ENCODE assay signal across 8 cellular contexts in the genomic region with DNA sequence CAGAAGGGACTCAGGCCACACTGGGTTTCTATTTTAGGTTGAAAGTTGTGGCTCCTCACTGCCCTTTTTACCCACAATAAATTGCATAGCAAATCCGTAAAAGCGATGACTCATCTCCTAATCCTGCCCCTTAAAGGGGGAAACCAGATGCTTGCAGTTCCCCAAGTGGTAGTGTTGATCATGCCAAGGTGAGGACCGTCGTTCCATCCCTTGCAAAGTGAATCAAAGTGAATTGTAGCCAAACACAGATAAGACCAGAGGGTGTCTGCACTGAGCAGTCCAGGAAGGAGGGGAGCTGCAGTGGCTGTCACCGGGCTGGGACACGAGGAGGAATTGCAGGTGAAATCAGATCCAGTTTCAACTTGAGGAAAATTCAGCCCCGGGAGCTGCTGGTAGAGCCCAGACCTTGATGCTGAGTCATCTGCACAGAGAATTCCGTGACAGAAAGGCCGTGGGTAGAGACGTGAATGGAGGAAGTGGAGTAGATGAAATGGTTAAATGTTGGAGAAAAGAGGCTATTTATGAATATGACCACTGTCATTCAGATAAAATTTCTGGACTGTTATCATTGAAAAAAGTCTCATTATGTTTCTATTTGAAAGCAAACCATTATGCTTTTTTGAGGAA. TPM values are rescaled to one million over a fixed set of nuclear protein-coding genes. Genes with fewer than 3 reads are reported as not detected.
DNase-seq lines count a peak whose midpoint lies in the region; ATAC-seq and TF ChIP-seq lines count a peak whose summit lies in the region.

No MANE protein-coding gene starts in this region.

- peaks cover 84% of the 10 kb centered on the region for H3K36me3 Mint-ChIP-seq in activated T-cell treated with anti-CD3 and anti-CD28 coated beads, Interleukin-2, amount 50 U/mL, for 24 hours (ENCODE audit: low read depth)
- peaks cover 28% of the 10 kb centered on the region for H3K36me3 Mint-ChIP-seq in activated T-cell treated with anti-CD3 and anti-CD28 coated beads, Interleukin-2, amount 50 U/mL, for 4 hours (ENCODE audit: insufficient read depth)

- intact Hi-C loops in ascending aorta (cut with DNase I) = no loop called here

- H3K27ac ChIP-seq in ascending aorta = peak overlapping the region in 1 of 2 donors; percentile 60

- H3K4me3 Mint-ChIP-seq in activated T-cell treated with anti-CD3 and anti-CD28 coated beads, Interleukin-2, amount 50 U/mL, for 24 hours = no peak overlapping the region
- no peak overlapping the region for H3K4me3 Mint-ChIP-seq in activated T-cell treated with anti-CD3 and anti-CD28 coated beads, Interleukin-2, amount 50 U/mL, for 4 hours

- no peak for ATAC-seq in activated T-cell treated with anti-CD3 and anti-CD28 coated beads, Interleukin-2, amount 50 U/mL, for 4 hours
- ATAC-seq in HG03571 (IDR thresholded peaks at IDR 0.05; ENCODE audit: unreplicated experiment) = no peak

- H3K4me1 ChIP-seq in ascending aorta = no peaks in the 10 kb centered on the region

- peaks cover 56 to 76% of the 10 kb centered on the region in 2 donors for H3K36me3 ChIP-seq in ascending aorta

- TF ChIP-seq CTCF in ascending aorta (IDR thresholded peaks at IDR 0.05) = no peak

- no peaks in the 10 kb centered on the region for H3K27me3 ChIP-seq in ascending aorta

- peak overlapping the region in 1 of 2 donors; percentile 39 for H3K4me3 ChIP-seq in ascending aorta

- no peak for DNase-seq in activated T-cell treated with anti-CD3 and anti-CD28 coated beads, Interleukin-2, amount 50 U/mL, for 24 hours
- no peak for DNase-seq in activated T-cell treated with anti-CD3 and anti-CD28 coated beads, Interleukin-2, amount 50 U/mL, for 4 hours
- DNase-seq in HPDE6-E6E7 (ENCODE audit: extremely low spot score) (peak; percentile 80), astrocyte of the hippocampus (ENCODE audit: low read depth, low spot score) (peak; percentile 89), renal cortical epithelial cell (ENCODE audit: low read depth) (peak; percentile 51), GF-D8 (lab: John Stamatoyannopoulos, UW) (no peak), ascending aorta (ENCODE audit: low spot score in 2 of 2) (no peak)

- H3K27ac Mint-ChIP-seq in activated T-cell treated with anti-CD3 and anti-CD28 coated beads, Interleukin-2, amount 50 U/mL, for 24 hours = peak overlapping the region; percentile 70

- peaks cover 1% of the 10 kb centered on the region for H3K4me1 Mint-ChIP-seq in activated T-cell treated with anti-CD3 and anti-CD28 coated beads, Interleukin-2, amount 50 U/mL, for 24 hours (ENCODE audit: low read depth)
- no peaks in the 10 kb centered on the region for H3K4me1 Mint-ChIP-seq in activated T-cell treated with anti-CD3 and anti-CD28 coated beads, Interleukin-2, amount 50 U/mL, for 4 hours (ENCODE audit: low read depth)

- H3K9me3 ChIP-seq in ascending aorta = no peaks in the 10 kb centered on the region

- no peaks in the 10 kb centered on the region for H3K9me3 Mint-ChIP-seq in activated T-cell treated with anti-CD3 and anti-CD28 coated beads, Interleukin-2, amount 50 U/mL, for 24 hours
- no peaks in the 10 kb centered on the region for H3K9me3 Mint-ChIP-seq in activated T-cell treated with anti-CD3 and anti-CD28 coated beads, Interleukin-2, amount 50 U/mL, for 4 hours

- no peaks in the 10 kb centered on the region for H3K27me3 Mint-ChIP-seq in activated T-cell treated with anti-CD3 and anti-CD28 coated beads, Interleukin-2, amount 50 U/mL, for 24 hours
- no peaks in the 10 kb centered on the region for H3K27me3 Mint-ChIP-seq in activated T-cell treated with anti-CD3 and anti-CD28 coated beads, Interleukin-2, amount 50 U/mL, for 4 hours (ENCODE audit: low read depth)

RNA-seq across cellular contexts. Expression of a gene that starts 44.2 kb away (rescaled TPM):
- total RNA-seq in activated T-cell treated with anti-CD3 and anti-CD28 coated beads, Interleukin-2, amount 50 U/mL, for 4 hours = under 1 TPM; 0.28 to 0.92 (median 0.46) TPM
- total RNA-seq in renal cortical epithelial cell (0.52 and 1.6 TPM in 2 replicates), ascending aorta (16.8 TPM)

Comparison
In these comparisons a context has a peak if more than half of its experiments do, and no peak if none do; other contexts are left out.
1. DNase-seq: peak in HPDE6-E6E7 (single experiment), astrocyte of the hippocampus (single experiment) and renal cortical epithelial cell (single experiment); none in activated T-cell treated with anti-CD3 and anti-CD28 coated beads, Interleukin-2, amount 50 U/mL, for 24 hours (single experiment), activated T-cell treated with anti-CD3 and anti-CD28 coated beads, Interleukin-2, amount 50 U/mL, for 4 hours (single experiment), GF-D8 (single experiment) and ascending aorta (0 of 2).